ENCODE assay signal across 25 cellular contexts in the genomic region with DNA sequence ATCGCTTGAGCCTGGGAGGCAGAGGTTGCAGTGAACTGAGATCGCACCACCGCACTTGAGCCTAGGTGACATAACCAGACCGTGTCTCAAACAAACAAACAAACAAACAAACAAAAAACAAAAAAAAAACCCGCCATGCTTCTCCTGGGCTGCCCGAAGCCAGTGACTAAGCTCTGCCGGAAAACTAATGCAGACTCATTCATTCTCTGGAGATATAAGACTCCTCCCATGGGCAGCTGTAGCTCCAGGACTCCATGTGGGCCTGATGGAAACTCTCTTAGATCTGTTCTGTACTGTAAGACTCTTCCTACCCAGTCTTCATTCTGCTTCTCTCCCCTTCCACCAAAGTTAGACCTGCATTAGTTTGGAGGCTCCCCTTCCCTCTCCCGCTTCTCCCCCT. TPM values are rescaled to one million over a fixed set of nuclear protein-coding genes. Genes with fewer than 3 reads are reported as not detected.
"Had no signal": no experiment of that assay in that cellular context is flagged by ENCODE, and none has a peak within 500 bp of the region (broad histone marks: within the 10 kb centered on the region; RNA-seq: fewer than 3 reads in every experiment).

No MANE protein-coding gene starts in this region.

- H3K27me3 ChIP-seq: body of pancreas, hepatocyte, right lobe of liver had no signal

- H3K4me1 ChIP-seq: adrenal gland, body of pancreas, gastroesophageal sphincter had no signal

- ATAC-seq: activated CD4-positive, alpha-beta T cell treated with anti-CD3 and anti-CD28 coated beads for 36 hours; activated T-cell treated with anti-CD3 and anti-CD28 coated beads, Interleukin-2, amount 50 U/mL, for 72 hours; body of pancreas; gastroesophageal sphincter; left cardiac atrium; left ventricle myocardium superior; right lobe of liver; stimulated activated naive CD8-positive, alpha-beta T cell treated with anti-CD3 and anti-CD28 coated beads, Interleukin-15, Interleukin-2, amounts not matched to agents 100 U/mL and 50 U/mL, for 24 hours had no signal

- DNase-seq: activated CD4-positive, alpha-beta T cell treated with anti-CD3 and anti-CD28 coated beads for 36 hours; activated CD4-positive, alpha-beta T cell treated with anti-CD3 and anti-CD28 coated beads, Interleukin-2, amount 50 U/mL, for 4 hours; activated CD4-positive, CD25-positive, alpha-beta regulatory T cell; activated naive CD4-positive, alpha-beta T cell; activated naive CD8-positive, alpha-beta T cell treated with anti-CD3 and anti-CD28 coated beads for 36 hours; activated T-cell treated with anti-CD3 and anti-CD28 coated beads for 4 hours; activated T-cell treated with anti-CD3 and anti-CD28 coated beads, Interleukin-2, amount 50 U/mL, for 72 hours; adrenal gland; aorta; body of pancreas; dermis blood vessel endothelial cell; effector CD4-positive, alpha-beta T cell; esophagus squamous epithelium; left cardiac atrium; left ventricle myocardium superior; right lobe of liver; stimulated activated CD4-positive, alpha-beta T cell treated with anti-CD3 and anti-CD28 coated beads, Interleukin-2, amount 100 ng/mL, for 48 hours; stimulated activated naive CD8-positive, alpha-beta T cell treated with anti-CD3 and anti-CD28 coated beads, Interleukin-15, Interleukin-2, amounts not matched to agents 100 U/mL and 50 U/mL, for 24 hours had no signal

- H3K9me3 ChIP-seq: adrenal gland, body of pancreas, esophagus squamous epithelium, gastroesophageal sphincter, right lobe of liver, thoracic aorta had no signal

- H3K36me3 Mint-ChIP-seq: activated naive CD8-positive, alpha-beta T cell treated with anti-CD3 and anti-CD28 coated beads for 36 hours; type B pancreatic cell had no signal

- H3K27ac ChIP-seq: adrenal gland, body of pancreas, esophagus squamous epithelium, gastroesophageal sphincter, hepatocyte, right lobe of liver, thoracic aorta had no signal

- H3K27ac Mint-ChIP-seq: activated CD4-positive, alpha-beta T cell treated with anti-CD3 and anti-CD28 coated beads for 36 hours; activated naive CD8-positive, alpha-beta T cell treated with anti-CD3 and anti-CD28 coated beads for 36 hours; activated T-cell treated with anti-CD3 and anti-CD28 coated beads, Interleukin-2, amount 50 U/mL, for 72 hours; nephron; T-helper 2 cell treated with Interferon-gamma antibody and Interleukin-4, amounts not matched to agents 5 μg/mL and 100 μg/mL, for 36 hours; type B pancreatic cell had no signal

- H3K4me3 Mint-ChIP-seq: activated CD4-positive, alpha-beta T cell treated with anti-CD3 and anti-CD28 coated beads for 36 hours; activated naive CD8-positive, alpha-beta T cell treated with anti-CD3 and anti-CD28 coated beads for 36 hours; activated T-cell treated with anti-CD3 and anti-CD28 coated beads, Interleukin-2, amount 50 U/mL, for 72 hours; nephron; T-helper 2 cell treated with Interferon-gamma antibody and Interleukin-4, amounts not matched to agents 5 μg/mL and 100 μg/mL, for 36 hours; type B pancreatic cell had no signal

- H3K9me3 Mint-ChIP-seq: activated naive CD8-positive, alpha-beta T cell treated with anti-CD3 and anti-CD28 coated beads for 36 hours; activated T-cell treated with anti-CD3 and anti-CD28 coated beads, Interleukin-2, amount 50 U/mL, for 72 hours; nephron; T-helper 2 cell treated with Interferon-gamma antibody and Interleukin-4, amounts not matched to agents 5 μg/mL and 100 μg/mL, for 36 hours; type B pancreatic cell had no signal

- H3K4me2 ChIP-seq: hepatocyte had no signal

- H3K79me2 ChIP-seq: hepatocyte had no signal

- H3K4me1 Mint-ChIP-seq: activated naive CD8-positive, alpha-beta T cell treated with anti-CD3 and anti-CD28 coated beads for 36 hours had no signal

- H3K4me3 ChIP-seq: adrenal gland, body of pancreas, esophagus squamous epithelium, gastroesophageal sphincter, hepatocyte, right lobe of liver, thoracic aorta had no signal

- H2AFZ ChIP-seq: hepatocyte had no signal

- H3K36me3 ChIP-seq: adrenal gland, esophagus squamous epithelium, gastroesophageal sphincter, right lobe of liver, thoracic aorta had no signal

RNA-seq across cellular contexts. Expression of a gene that starts 11.1 kb away (rescaled TPM):
- total RNA-seq: body of pancreas, left ventricle myocardium superior, subcutaneous adipose tissue had no signal
